24 cellular contexts compared by ENCODE assay signal in genomic region chr3:76527773-76528172, GRCh38.
"Had no signal": no experiment of that assay in that cellular context is flagged by ENCODE, and none has a peak within 500 bp of the region (broad histone marks: within the 10 kb centered on the region; RNA-seq: fewer than 3 reads in every experiment).

No MANE protein-coding gene starts in this region.

- H3K27me3 ChIP-seq: MG63 had no signal

- H3K27me3 Mint-ChIP-seq: T-cell had no signal

- FAIRE-seq: HepG2 had no signal

- H3K4me1 Mint-ChIP-seq: T-cell had no signal

- H3K27ac ChIP-seq: RWPE1 had no signal

- H3K36me3 Mint-ChIP-seq: T-cell had no signal

- H3K4me3 Mint-ChIP-seq: T-cell had no signal

- H3K27ac Mint-ChIP-seq: T-cell had no signal

- H3K36me3 ChIP-seq: MG63 had no signal

- ATAC-seq: HepG2, Panc1, PC-3, T-cell had no signal

- H3K9ac ChIP-seq: SK-N-SH had no signal

- H3K9me3 ChIP-seq: MG63, SK-N-SH had no signal

- H3K4me2 ChIP-seq: SK-N-SH had no signal

- H3K4me3 ChIP-seq: MG63 had no signal

- DNase-seq: IMR-90, Karpas-422, KG1, MG63, NCI-H1092, NCI-H1105 treated with DMSO at 0.1 percent for 48 hours, NCI-H1417 treated with DMSO at 0.1 percent for 48 hours, NCI-H146, NCI-H1694 treated with DMSO at 0.1 percent for 48 hours, NCI-H1930, NCI-H2081, NCI-H2107, NCI-H2227 treated with DMSO at 0.1 percent for 48 hours, NCI-H524 treated with DMSO at 0.1 percent for 48 hours, NCI-H69, NCI-H774, PC-3, SHP77, SK-N-SH, SW 1271, T-cell had no signal
